1 cellular context compared by ENCODE assay signal in genomic region chr12:32548691-32549412, GRCh38.
TF ChIP-seq lines count a peak whose summit lies in the region.

No MANE protein-coding gene starts in this region.

TF ChIP-seq in IMR-90, 13 proteins besides CTCF, POLR2A, EP300 and RAD21 (continued from another document):
- TF ChIP-seq USF2 (IDR thresholded peaks at IDR 0.05; ENCODE audit: low read depth, low read length) (no peak), MAZ (IDR thresholded peaks at IDR 0.05; ENCODE audit: borderline replicate concordance, low read depth, low read length) (no peak), BHLHE40 (IDR thresholded peaks at IDR 0.05; ENCODE audit: low read depth, low read length) (peak; percentile 57; the same call in 1 of the 2 replicates), FOS (IDR thresholded peaks at IDR 0.05; ENCODE audit: low read depth, low read length) (no peak), SMC3 (IDR thresholded peaks at IDR 0.05; ENCODE audit: low read depth, low read length) (no peak), CHD1 (IDR thresholded peaks at IDR 0.05; ENCODE audit: low read depth, low read length) (no peak)
